In genomic region chr11:16604784-16605439, GRCh38 we compare ENCODE assay signal across 8 cellular contexts.
A peak's percentile ranks its signal among the peaks of the same experiment; 100 is the strongest.
DNase-seq lines count a peak whose midpoint lies in the region; ATAC-seq and TF ChIP-seq lines count a peak whose summit lies in the region.

No MANE protein-coding gene starts in this region.

- in situ Hi-C loops in Caki2 (cut with HindIII; ENCODE audit: low pct_unique_long_range_greater_than_20kb, low sequenced_read_pairs) = no loop called here

- CTCF ChIA-PET in activated CD8-positive, alpha-beta T cell treated with anti-CD3 and anti-CD28 coated beads, Interleukin-2, amount 10 ng/mL, durations not matched to agents 7 days and 5 days (lab: Charles Lee) = interaction anchor here (3.6 kb wide), 1 partner anchor 8 kb away, joined by 19 read pairs; no protein-coding TSS in a partner anchor

- H3K4me1 Mint-ChIP-seq in activated CD8-positive, alpha-beta T cell treated with anti-CD3 and anti-CD28 coated beads, Interleukin-2, amount 10 ng/mL, durations not matched to agents 7 days and 5 days (ENCODE audit: low read depth) = peaks cover 21% of the 10 kb centered on the region

- no peaks in the 10 kb centered on the region for H3K9me3 ChIP-seq in osteoblast (ENCODE audit: low read depth, low read length)

- no peaks in the 10 kb centered on the region for H3K36me3 ChIP-seq in osteoblast (ENCODE audit: insufficient read depth, low read length)

- H3K9me3 Mint-ChIP-seq in activated CD8-positive, alpha-beta T cell treated with anti-CD3 and anti-CD28 coated beads, Interleukin-2, amount 10 ng/mL, durations not matched to agents 7 days and 5 days (ENCODE audit: insufficient read depth) = no peaks in the 10 kb centered on the region

- H3K79me2 ChIP-seq in osteoblast (ENCODE audit: insufficient read depth, low read length) = no peaks in the 10 kb centered on the region

- H3K27ac Mint-ChIP-seq in activated CD8-positive, alpha-beta T cell treated with anti-CD3 and anti-CD28 coated beads, Interleukin-2, amount 10 ng/mL, durations not matched to agents 7 days and 5 days = no peak overlapping the region

- H3K4me3 Mint-ChIP-seq in activated CD8-positive, alpha-beta T cell treated with anti-CD3 and anti-CD28 coated beads, Interleukin-2, amount 10 ng/mL, durations not matched to agents 7 days and 5 days = peak overlapping the region; percentile 20

- DNase-seq in Caki2 (ENCODE audit: low read depth) (peak; percentile 62), HT1080 (ENCODE audit: low read depth) (peak; percentile 34), globus pallidus (ENCODE audit: low spot score) (peak; percentile 27), osteoblast (ENCODE audit: insufficient read length, low spot score, missing footprints) (peak; percentile 91), T-helper 9 cell (no peak), DMS114 treated with DMSO at 0.1 percent for 48 hours (lab: John Stamatoyannopoulos, UW; ENCODE audit: unreplicated experiment) (no peak)
- no peak for DNase-seq in activated CD8-positive, alpha-beta T cell treated with anti-CD3 and anti-CD28 coated beads, Interleukin-2, amount 10 ng/mL, durations not matched to agents 7 days and 5 days

- H3K27me3 Mint-ChIP-seq in activated CD8-positive, alpha-beta T cell treated with anti-CD3 and anti-CD28 coated beads, Interleukin-2, amount 10 ng/mL, durations not matched to agents 7 days and 5 days (ENCODE audit: low read depth) = peaks cover 45% of the 10 kb centered on the region

- peak overlapping the region; percentile 95 for H3K4me2 ChIP-seq in osteoblast (ENCODE audit: insufficient read depth, low read length)

- H3K36me3 Mint-ChIP-seq in activated CD8-positive, alpha-beta T cell treated with anti-CD3 and anti-CD28 coated beads, Interleukin-2, amount 10 ng/mL, durations not matched to agents 7 days and 5 days (ENCODE audit: low read depth) = peaks cover 6% of the 10 kb centered on the region

- no peak for ATAC-seq in activated CD8-positive, alpha-beta T cell treated with anti-CD3 and anti-CD28 coated beads, Interleukin-2, amount 10 ng/mL, durations not matched to agents 7 days and 5 days
- ATAC-seq in GM19324 (IDR thresholded peaks at IDR 0.05; ENCODE audit: low FRiP score, unreplicated experiment) = no peak

- H3K27ac ChIP-seq in osteoblast (ENCODE audit: low read depth, low read length) = peak overlapping the region; percentile 56

- H3K4me1 ChIP-seq in osteoblast (ENCODE audit: insufficient read depth, low read length) = peaks cover 10% of the 10 kb centered on the region

- peak overlapping the region; percentile 79 for H3K4me3 ChIP-seq in osteoblast (ENCODE audit: insufficient read depth, low read length)

- no peak for TF ChIP-seq CTCF in osteoblast (IDR thresholded peaks at IDR 0.05; ENCODE audit: extremely low read depth, low read depth, low read length)

- POLR2A ChIA-PET in activated CD8-positive, alpha-beta T cell treated with anti-CD3 and anti-CD28 coated beads, Interleukin-2, amount 10 ng/mL, durations not matched to agents 7 days and 5 days (lab: Charles Lee) = no interaction called here

- peaks cover 48% of the 10 kb centered on the region for H3K27me3 ChIP-seq in osteoblast (ENCODE audit: insufficient read depth, low read length)

- peaks cover 2% of the 10 kb centered on the region for H4K20me1 ChIP-seq in osteoblast (ENCODE audit: insufficient read depth, low read length)

- H2AFZ ChIP-seq in osteoblast (ENCODE audit: low read length) = peak overlapping the region; percentile 91

Comparison
In these comparisons a context has a peak if more than half of its experiments do, and no peak if none do; other contexts are left out.
1. DNase-seq: peak in Caki2 (single experiment), HT1080 (single experiment), globus pallidus (single experiment) and osteoblast (single experiment); none in activated CD8-positive, alpha-beta T cell treated with anti-CD3 and anti-CD28 coated beads, Interleukin-2, amount 10 ng/mL, durations not matched to agents 7 days and 5 days (single experiment), T-helper 9 cell (single experiment) and DMS114 treated with DMSO at 0.1 percent for 48 hours (single experiment).